In genomic region chr19:10662384-10663251, GRCh38 we compare ENCODE assay signal across 1 cellular context.
TF ChIP-seq lines count a peak whose summit lies in the region.

No MANE protein-coding gene starts in this region.

TF ChIP-seq in H1, 55 proteins besides CTCF, POLR2A, EP300 and RAD21:
- TF ChIP-seq POLR2AphosphoS5 (IDR thresholded peaks at IDR 0.05; ENCODE audit: low read depth, low read length), result peak; percentile 55
- TF ChIP-seq KDM4A (IDR thresholded peaks at IDR 0.05; ENCODE audit: low read depth, low read length, severe bottlenecking), result no peak
- TF ChIP-seq KDM1A (IDR thresholded peaks at IDR 0.05; ENCODE audit: borderline replicate concordance, low read length), result no peak
